Comparison of ENCODE assay signal across 20 cellular contexts in genomic region chr2:20173064-20173463, GRCh38. TPM values are rescaled to one million over a fixed set of nuclear protein-coding genes. Genes with fewer than 3 reads are reported as not detected.
A peak's percentile ranks its signal among the peaks of the same experiment; 100 is the strongest.
DNase-seq lines count a peak whose midpoint lies in the region; ATAC-seq, FAIRE-seq and TF ChIP-seq lines count a peak whose summit lies in the region.
"Had no signal": no experiment of that assay in that cellular context is flagged by ENCODE, and none has a peak within 500 bp of the region (broad histone marks: within the 10 kb centered on the region; RNA-seq: fewer than 3 reads in every experiment).

No MANE protein-coding gene starts in this region.

- H3K27me3 ChIP-seq in H1 (replicated peaks in 1 of 4; ENCODE audit: control insufficient read depth in 3 of 4, extremely low read depth in 1 of 4, insufficient read depth in 3 of 4, low read length in 3 of 4) (no peaks in the 10 kb centered on the region), right lobe of liver (no peaks in the 10 kb centered on the region)
- H3K27me3 ChIP-seq: Peyer's patch had no signal

- H3K79me1 ChIP-seq in H1 (ENCODE audit: low read depth, low read length), result no peaks in the 10 kb centered on the region

- H3K9ac ChIP-seq in H1 (replicated peaks in 1 of 4; ENCODE audit: extremely low read depth in 1 of 4, low read depth in 3 of 4, low read length in 3 of 4), result no peak overlapping the region

- H3K9me3 Mint-ChIP-seq in immature natural killer cell, result no peaks in the 10 kb centered on the region
- H3K9me3 Mint-ChIP-seq: CD14-positive monocyte had no signal

- H3K56ac ChIP-seq in H1 (replicated peaks; ENCODE audit: insufficient read length, low read depth, low read length), result no peak overlapping the region

- no peak overlapping the region for H2BK12ac ChIP-seq in H1 (ENCODE audit: low read depth, low read length)

- TF ChIP-seq POLR2A in H1 (IDR thresholded peaks at IDR 0.05; ENCODE audit: control extremely low read depth in 1 of 2, low read depth in 2 of 2, low read length in 2 of 2) (no peak), right lobe of liver (IDR thresholded peaks at IDR 0.05) (no peak)

- 95% methylated on average over 5 of the region's 5 CpGs; no CpG with 5 or more reads in 1 of the 2 experiments for WGBS in H1 (ENCODE audit: extremely low coverage in 1 of 2, insufficient coverage in 1 of 2, insufficient read length in 1 of 2, insufficient replicate concordance in 2 of 2, low coverage in 1 of 2, low lambda C conversion rate in 2 of 2, missing lambda C conversion rate in 1 of 2), 2 experiments
- 86% methylated on average over 2 of the region's 5 CpGs for WGBS in right lobe of liver (ENCODE audit: insufficient coverage, low coverage, low lambda C conversion rate, missing lambda C conversion rate)

- no peak overlapping the region for H4K8ac ChIP-seq in H1 (ENCODE audit: extremely low read depth, insufficient read depth, low read length)

- H3K14ac ChIP-seq in H1 (ENCODE audit: insufficient read length), result no peak overlapping the region

- H4K20me1 ChIP-seq in H1 (replicated peaks in 1 of 2; ENCODE audit: control insufficient read depth in 1 of 2, insufficient read depth in 2 of 2, low read length in 2 of 2), result no peaks in the 10 kb centered on the region

- no peak overlapping the region for H2BK120ac ChIP-seq in H1 (replicated peaks; ENCODE audit: low read depth, low read length)

- no peak overlapping the region; the same call in 1 of the 2 replicates for H2BK5ac ChIP-seq in H1 (ENCODE audit: low read depth, low read length)

- no peak overlapping the region for H3K23ac ChIP-seq in H1 (ENCODE audit: insufficient read length)

- no peak overlapping the region for H3K18ac ChIP-seq in H1 (ENCODE audit: extremely low read depth, low read length)

- no peak overlapping the region for H3K4ac ChIP-seq in H1 (replicated peaks; ENCODE audit: insufficient read length, low read depth, low read length)

- H2AK5ac ChIP-seq in H1 (ENCODE audit: low read depth, low read length), result no peak overlapping the region

- no peaks in the 10 kb centered on the region for H3K36me3 Mint-ChIP-seq in immature natural killer cell
- H3K36me3 Mint-ChIP-seq: CD14-positive monocyte had no signal

- H3K4me3 Mint-ChIP-seq in immature natural killer cell, result no peak overlapping the region
- H3K4me3 Mint-ChIP-seq: CD14-positive monocyte had no signal

- no peak for TF ChIP-seq EP300 in H1 (IDR thresholded peaks at IDR 0.05; ENCODE audit: borderline replicate concordance in 1 of 2, low read depth in 2 of 2, low read length in 2 of 2)

- H3K4me1 Mint-ChIP-seq in immature natural killer cell, result no peaks in the 10 kb centered on the region
- H3K4me1 Mint-ChIP-seq: CD14-positive monocyte had no signal

- H2BK15ac ChIP-seq in H1 (ENCODE audit: low read length), result no peak overlapping the region

- intact Hi-C loops in right lobe of liver (cut with DNase I), result no loop called here

- CTCF ChIA-PET in H1 (lab: Charles Lee; ENCODE audit: partially characterized antibody), result interaction anchor here (0.6 to 2.4 kb wide), 8 partner anchors 10 to 63 kb away, joined by 3 to 10 read pairs (median 4); no protein-coding TSS in a partner anchor

- no peak overlapping the region for H4K91ac ChIP-seq in H1 (replicated peaks; ENCODE audit: insufficient read length, low read length)

- no peaks in the 10 kb centered on the region for H3K23me2 ChIP-seq in H1 (ENCODE audit: low read depth, low read length)

- H3K27ac Mint-ChIP-seq in immature natural killer cell, result no peak overlapping the region
- H3K27ac Mint-ChIP-seq: CD14-positive monocyte had no signal

- no peaks in the 10 kb centered on the region for H3K79me2 ChIP-seq in H1 (ENCODE audit: control insufficient read depth in 1 of 2, insufficient read depth in 2 of 2, low read length in 2 of 2)

- DNase-seq in DMS79 (lab: John Stamatoyannopoulos, UW), result peak; percentile 47
- no peak for DNase-seq in H1 (ENCODE audit: low read depth in 1 of 2, low spot score in 2 of 2)
- DNase-seq in right lobe of liver, result peak in 2 of 3 donors; percentile 60 to 69
- DNase-seq in immature natural killer cell, result no peak
- DNase-seq in ureter (ENCODE audit: low spot score), result no peak
- no peak for DNase-seq in effector CD4-positive, alpha-beta T cell
- DNase-seq in islet precursor cell, result no peak
- DNase-seq: 8988T; DND-41; HCEC 1CT; KBM-7; NCI-H1694; NCI-H2081 treated with DMSO at 0.1 percent for 48 hours; NCI-H510A; NCI-H748 treated with DMSO at 0.1 percent for 48 hours; NK-92 treated with Interleukin-12 subunit alpha and Interleukin-12 subunit beta, amount 100 ng/mL, for 24 hours; Right ventricle myocardium superior had no signal

- no peak overlapping the region for H3K27ac ChIP-seq in H1 (ENCODE audit: low read depth, low read length)
- H3K27ac ChIP-seq in right lobe of liver, result no peak overlapping the region
- H3K27ac ChIP-seq in skin epidermis, result peak overlapping the region in 14 of 21 experiments; percentile 10 to 83 (median 76)
- H3K27ac ChIP-seq: Peyer's patch had no signal

- H3K27me3 Mint-ChIP-seq in immature natural killer cell (ENCODE audit: low read depth in 3 of 3), result no peaks in the 10 kb centered on the region

- no peak for TF ChIP-seq RAD21 in H1 (IDR thresholded peaks at IDR 0.05 in 1 of 2, conservative IDR thresholded peaks at IDR 0.05 in 1 of 2; ENCODE audit: low read depth in 2 of 2, low read length in 2 of 2)

- no peak for TF ChIP-seq CTCF in H1 (IDR thresholded peaks at IDR 0.05; ENCODE audit: control extremely low read depth in 1 of 3, insufficient read depth in 1 of 3, low read depth in 1 of 3, low read length in 3 of 3)
- TF ChIP-seq CTCF in right lobe of liver (IDR thresholded peaks at IDR 0.05), result no peak

- peak in 3 of 4 donors; percentile 36 to 59 (median 42) for ATAC-seq in right lobe of liver

- H3K36me3 ChIP-seq in H1 (ENCODE audit: control insufficient read depth in 2 of 4, insufficient read depth in 4 of 4, low read length in 3 of 4) (no peaks in the 10 kb centered on the region), right lobe of liver (no peaks in the 10 kb centered on the region)
- H3K36me3 ChIP-seq: Peyer's patch had no signal

- H3K4me2 ChIP-seq in H1 (ENCODE audit: insufficient read depth in 1 of 2, low read depth in 2 of 2, low read length in 2 of 2), result no peak overlapping the region

- no peak overlapping the region for H4K5ac ChIP-seq in H1 (ENCODE audit: insufficient read length, low read depth, low read length)

- H2BK20ac ChIP-seq in H1 (ENCODE audit: low read length), result no peak overlapping the region

- peaks cover 0 to 12% (median 3%) of the 10 kb centered on the region in 4 experiments; a peak in 3 of 7 replicates for H3K4me1 ChIP-seq in H1 (replicated peaks in 1 of 4; ENCODE audit: control insufficient read depth in 3 of 4, insufficient read depth in 4 of 4, low read length in 3 of 4)
- H3K4me1 ChIP-seq in right lobe of liver, result peaks cover 0 to 17% (median 7%) of the 10 kb centered on the region in 4 donors

- POLR2A ChIA-PET in H1 (lab: Charles Lee; ENCODE audit: partially characterized antibody), result no interaction called here

- H3K9me3 ChIP-seq in H1 (ENCODE audit: insufficient read depth in 2 of 2, low read depth in 1 of 2, low read length in 1 of 2) (no peaks in the 10 kb centered on the region), right lobe of liver (no peaks in the 10 kb centered on the region)
- H3K9me3 ChIP-seq: Peyer's patch had no signal

- FAIRE-seq in H1 (lab: Jason Lieb, UNC), result no peak

- 0 out of 2 replicates have a peak overlapping the region, but pooled peaks have one; percentile 7 for H2AFZ ChIP-seq in H1 (ENCODE audit: low read length)

- H3K4me3 ChIP-seq in H1 (ENCODE audit: extremely low read depth in 1 of 4, insufficient read depth in 2 of 4, low read depth in 3 of 4, low read length in 4 of 4), result no peak overlapping the region
- H3K4me3 ChIP-seq in right lobe of liver, result no peak overlapping the region
- H3K4me3 ChIP-seq in skin epidermis, result no peak overlapping the region
- H3K4me3 ChIP-seq: Peyer's patch had no signal

TF ChIP-seq in H1, 55 proteins besides CTCF, POLR2A, EP300 and RAD21 (continues in another document):
- TF ChIP-seq SP1 (IDR thresholded peaks at IDR 0.05; ENCODE audit: low read depth, low read length), result no peak
- TF ChIP-seq CREB1 (IDR thresholded peaks at IDR 0.05), result no peak
- TF ChIP-seq NANOG (IDR thresholded peaks at IDR 0.05; ENCODE audit: insufficient read depth, low read depth, low read length, poor library complexity, severe bottlenecking), result no peak
- no peak for TF ChIP-seq SIX5 (IDR thresholded peaks at IDR 0.05; ENCODE audit: low read depth, low read length)
- no peak for TF ChIP-seq KDM4A (IDR thresholded peaks at IDR 0.05; ENCODE audit: low read depth, low read length, severe bottlenecking)
- no peak for TF ChIP-seq KDM1A (IDR thresholded peaks at IDR 0.05; ENCODE audit: borderline replicate concordance, low read length)
- no peak for TF ChIP-seq SIRT6 (IDR thresholded peaks at IDR 0.05; ENCODE audit: low read length)
- no peak for TF ChIP-seq ATF3 (IDR thresholded peaks at IDR 0.05; ENCODE audit: insufficient read depth, low read depth, low read length)
- no peak for TF ChIP-seq SRF (IDR thresholded peaks at IDR 0.05; ENCODE audit: low read depth, low read length)
- no peak for TF ChIP-seq PHF8 (conservative IDR thresholded peaks at IDR 0.05; ENCODE audit: low read depth, low read length)
- TF ChIP-seq FOSL1 (IDR thresholded peaks at IDR 0.05; ENCODE audit: insufficient read depth, low read depth, low read length), result no peak
- no peak for TF ChIP-seq TEAD4 (IDR thresholded peaks at IDR 0.05; ENCODE audit: low read depth, low read length)
- TF ChIP-seq RNF2 (IDR thresholded peaks at IDR 0.05; ENCODE audit: borderline replicate concordance, low read depth, low read length, missing control alignments, poor library complexity, severe bottlenecking), result no peak
- no peak for TF ChIP-seq GTF2F1 (IDR thresholded peaks at IDR 0.05; ENCODE audit: borderline replicate concordance, low read depth, low read length)

RNA-seq across cellular contexts. Expression of gene SDC1, which starts 51.9 kb away (rescaled TPM):
- 45.3 and 46.3 TPM in 2 replicates for total RNA-seq in H1 (2021; fragmentation: NEBNext Ultra II Directional; extraction: Animal tissue kit (Norgen Biotek cat#: 25700))
- polyA plus RNA-seq in H1 (2011; rRNA removed), result 71.4 and 73.3 TPM in 2 replicates
- polyA plus RNA-seq in H1 (2011; cell fraction: cytosol; rRNA removed), result 46.5 TPM
- polyA plus RNA-seq in H1 (2011; cell fraction: nucleus; rRNA removed), result 43.3 TPM
- polyA plus RNA-seq in H1 (2012, experiment 1 of 2), result 31.0 to 43.9 TPM (median 41.3 TPM) in 4 replicates
- polyA plus RNA-seq in H1 (2012, experiment 2 of 2), result 37.8 TPM
- polyA plus RNA-seq in H1 (2013, experiment 1 of 2), result 39.8 TPM
- polyA plus RNA-seq in H1 (2013, experiment 2 of 2), result 52.2 TPM
- polyA minus RNA-seq in H1 (2011; rRNA and poly(A)+ RNA removed), result 18.9 and 23.2 TPM in 2 replicates
- polyA minus RNA-seq in H1 (2011; cell fraction: cytosol; rRNA and poly(A)+ RNA removed), result 38.7 TPM
- 18.5 TPM for polyA minus RNA-seq in H1 (2011; cell fraction: nucleus; rRNA and poly(A)+ RNA removed)
- 100 to 1,000 TPM; 260 to 452 (median 415) TPM for total RNA-seq in right lobe of liver
- not detected for polyA plus RNA-seq in immature natural killer cell
- total RNA-seq in ureter, result 480 TPM
- polyA plus RNA-seq: CD14-positive monocyte had no signal

Comparison
In these comparisons a context has a peak if more than half of its experiments do, and no peak if none do; other contexts are left out.
1. DNase-seq: peak in DMS79 (single experiment) and right lobe of liver (2 of 3); none in H1 (0 of 2), immature natural killer cell (0 of 3), ureter (single experiment), effector CD4-positive, alpha-beta T cell (single experiment) and islet precursor cell (single experiment).
2. H3K27ac ChIP-seq: peak in skin epidermis (14 of 21); none in H1 (single experiment) and right lobe of liver (0 of 3).